ENCODE assay signal across 9 cellular contexts in genomic region chr14:22545842-22546721, GRCh38. TPM values are rescaled to one million over a fixed set of nuclear protein-coding genes. Genes with fewer than 3 reads are reported as not detected.
DNase-seq lines count a peak whose midpoint lies in the region; ATAC-seq and TF ChIP-seq lines count a peak whose summit lies in the region.
"Had no signal": no experiment of that assay in that cellular context is flagged by ENCODE, and none has a peak within 500 bp of the region (broad histone marks: within the 10 kb centered on the region; RNA-seq: fewer than 3 reads in every experiment).

No MANE protein-coding gene starts in this region.

- no peak overlapping the region for H2BK5ac ChIP-seq in mesenchymal stem cell (ENCODE audit: low read depth, low read length, poor library complexity, severe bottlenecking)

- ATAC-seq in HG03520 (IDR thresholded peaks at IDR 0.05; ENCODE audit: unreplicated experiment): no peak
- ATAC-seq in GM18858 (IDR thresholded peaks at IDR 0.05; ENCODE audit: unreplicated experiment): no peak
- no peak for ATAC-seq in upper lobe of right lung

- H3K18ac ChIP-seq in mesenchymal stem cell (ENCODE audit: low read depth in 1 of 2, low read length in 2 of 2): peak overlapping the region; percentile 79 to 92

- TF ChIP-seq POLR2A in breast epithelium (IDR thresholded peaks at IDR 0.05): no peak

- H2AK5ac ChIP-seq in mesenchymal stem cell (ENCODE audit: low read length, severe bottlenecking): no peak overlapping the region

- intact Hi-C loops in breast epithelium (cut with DNase I; ENCODE audit: low total_unique reads) (no loop called here), upper lobe of right lung (cut with DNase I) (no loop called here)

- H4K8ac ChIP-seq in mesenchymal stem cell (ENCODE audit: low read length): peak overlapping the region; percentile 96

- H4K91ac ChIP-seq in mesenchymal stem cell (ENCODE audit: low read length): peak overlapping the region; percentile 94

- DNase-seq in stimulated activated CD4-positive, alpha-beta T cell treated with anti-CD3 and anti-CD28 coated beads, Interleukin-4, amount 100 ng/mL, for 1 hour: peak; percentile 46
- no peak for DNase-seq in stimulated activated CD4-positive, alpha-beta T cell treated with anti-CD3 and anti-CD28 coated beads, Interleukin-12 subunit alpha, Interleukin-12 subunit beta, amount 100 ng/mL, for 4 hours
- DNase-seq in breast epithelium (ENCODE audit: low spot score in 2 of 2) (no peak), mesenchymal stem cell (peak; percentile 93), upper lobe of right lung (no peak), NCI-H2081 treated with DMSO at 0.1 percent for 48 hours (lab: John Stamatoyannopoulos, UW) (no peak)

- H3K27me3 ChIP-seq in breast epithelium: no peaks in the 10 kb centered on the region
- H3K27me3 ChIP-seq in mesenchymal stem cell (ENCODE audit: control insufficient read depth in 1 of 2, insufficient read depth in 1 of 2, low read length in 2 of 2): peaks cover 0 to 2% of the 10 kb centered on the region in 2 experiments
- H3K27me3 ChIP-seq in upper lobe of right lung: no peaks in the 10 kb centered on the region

- no peak overlapping the region for H2AFZ ChIP-seq in mesenchymal stem cell (ENCODE audit: low read depth, low read length)
- H2AFZ ChIP-seq: parathyroid adenoma had no signal

- peak overlapping the region; percentile 94 for H2BK15ac ChIP-seq in mesenchymal stem cell (ENCODE audit: low read depth, poor library complexity, severe bottlenecking)

- no peaks in the 10 kb centered on the region for H3K9me3 ChIP-seq in breast epithelium
- no peaks in the 10 kb centered on the region for H3K9me3 ChIP-seq in mesenchymal stem cell (ENCODE audit: control insufficient read depth, low read length)
- H3K9me3 ChIP-seq in upper lobe of right lung: no peaks in the 10 kb centered on the region

- H3K23ac ChIP-seq in mesenchymal stem cell (ENCODE audit: low read length in 2 of 2): no peak overlapping the region

- peak overlapping the region; percentile 39 to 71 for H3K4ac ChIP-seq in mesenchymal stem cell (ENCODE audit: low read depth in 1 of 2, low read length in 2 of 2)

- no peaks in the 10 kb centered on the region for H3K36me3 ChIP-seq in breast epithelium
- no peaks in the 10 kb centered on the region for H3K36me3 ChIP-seq in mesenchymal stem cell (ENCODE audit: control insufficient read depth in 1 of 2, insufficient read depth in 2 of 2, low read depth in 1 of 2, low read length in 2 of 2)
- no peaks in the 10 kb centered on the region for H3K36me3 ChIP-seq in upper lobe of right lung

- peak overlapping the region; percentile 88 to 94 for H2BK12ac ChIP-seq in mesenchymal stem cell (ENCODE audit: low read length in 2 of 2)

- no peak overlapping the region for H3K4me2 ChIP-seq in mesenchymal stem cell (ENCODE audit: low read length, poor library complexity, severe bottlenecking)

- H3K4me1 ChIP-seq in breast epithelium: no peaks in the 10 kb centered on the region
- peaks cover 31% of the 10 kb centered on the region for H3K4me1 ChIP-seq in mesenchymal stem cell (ENCODE audit: control insufficient read depth, insufficient read depth, low read depth, low read length)
- H3K4me1 ChIP-seq in upper lobe of right lung: peaks cover 24% of the 10 kb centered on the region
- H3K4me1 ChIP-seq: parathyroid adenoma had no signal

- no peak overlapping the region for H3K4me3 ChIP-seq in breast epithelium
- H3K4me3 ChIP-seq in mesenchymal stem cell (ENCODE audit: insufficient read depth in 1 of 2, low read depth in 1 of 2, low read length in 2 of 2): peak overlapping the region in 1 of 2 experiments; percentile 25
- no peak overlapping the region for H3K4me3 ChIP-seq in upper lobe of right lung

- H3K27ac ChIP-seq in breast epithelium (peak overlapping the region; percentile 20 to 79), mesenchymal stem cell (ENCODE audit: low read length, poor library complexity, severe bottlenecking) (peak overlapping the region; percentile 73), upper lobe of right lung (no peak overlapping the region)
- H3K27ac ChIP-seq: parathyroid adenoma had no signal

- peak overlapping the region; percentile 72 for H3K9ac ChIP-seq in mesenchymal stem cell (ENCODE audit: low read length)
- H3K9ac ChIP-seq: parathyroid adenoma had no signal

- 2% methylated on average over 7 of the region's 9 CpGs for WGBS in mesenchymal stem cell

- H3K79me1 ChIP-seq in mesenchymal stem cell (replicated peaks; ENCODE audit: low read length, poor library complexity, severe bottlenecking): no peaks in the 10 kb centered on the region

- H3K14ac ChIP-seq in mesenchymal stem cell (ENCODE audit: low read length in 2 of 2): peak overlapping the region in 1 of 2 experiments; percentile 19

- TF ChIP-seq CTCF in breast epithelium (IDR thresholded peaks at IDR 0.05) (no peak), upper lobe of right lung (IDR thresholded peaks at IDR 0.05) (no peak)

- peak overlapping the region; percentile 96 for H2BK120ac ChIP-seq in mesenchymal stem cell (ENCODE audit: low read depth, low read length)

RNA-seq across cellular contexts. Expression of gene DAD1, which starts 42.9 kb away (rescaled TPM):
- total RNA-seq in breast epithelium (100 to 1,000 TPM; 192 to 238 (median 202) TPM), upper lobe of right lung (184 TPM)
- polyA plus RNA-seq in mesenchymal stem cell (2013, experiment 1 of 2): 348 TPM
- 351 TPM for polyA plus RNA-seq in mesenchymal stem cell (2013, experiment 2 of 2)

RNA-seq across cellular contexts. Expression of gene ABHD4, which starts 52.0 kb away (rescaled TPM):
- 10 to 100 TPM; 22.1 to 41.6 (median 25.2) TPM for total RNA-seq in breast epithelium
- 32.7 TPM for polyA plus RNA-seq in mesenchymal stem cell (2013, experiment 1 of 2)
- 32.8 TPM for polyA plus RNA-seq in mesenchymal stem cell (2013, experiment 2 of 2)
- 34.2 TPM for total RNA-seq in upper lobe of right lung

Comparison
In these comparisons a context has a peak if more than half of its experiments do, and no peak if none do; other contexts are left out.
1. DNase-seq: peak in stimulated activated CD4-positive, alpha-beta T cell treated with anti-CD3 and anti-CD28 coated beads, Interleukin-4, amount 100 ng/mL, for 1 hour (single experiment) and mesenchymal stem cell (single experiment); none in stimulated activated CD4-positive, alpha-beta T cell treated with anti-CD3 and anti-CD28 coated beads, Interleukin-12 subunit alpha, Interleukin-12 subunit beta, amount 100 ng/mL, for 4 hours (single experiment), breast epithelium (0 of 2), upper lobe of right lung (single experiment) and NCI-H2081 treated with DMSO at 0.1 percent for 48 hours (single experiment).